Comparison of ENCODE assay signal across 10 cellular contexts in the genomic region with DNA sequence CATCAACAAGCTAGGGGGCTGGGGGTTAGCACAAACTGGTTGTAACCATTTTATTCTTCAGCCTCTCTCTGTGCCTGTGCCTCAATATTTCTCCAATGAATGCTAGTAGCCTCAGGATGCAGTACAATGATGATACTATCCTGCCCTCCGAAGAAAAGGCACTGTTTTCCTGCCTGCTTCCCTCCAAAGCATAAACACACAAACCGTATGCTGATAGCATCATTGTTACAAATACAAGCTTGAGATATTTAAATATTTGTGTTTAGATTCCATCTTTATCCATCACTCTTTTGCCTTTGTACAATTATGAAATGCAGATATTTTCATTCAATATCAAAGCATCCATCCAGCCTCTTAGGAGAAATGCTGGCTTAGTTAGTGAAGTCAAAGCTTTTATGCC.
"Had no signal": no experiment of that assay in that cellular context is flagged by ENCODE, and none has a peak within 500 bp of the region (broad histone marks: within the 10 kb centered on the region; RNA-seq: fewer than 3 reads in every experiment).

No MANE protein-coding gene starts in this region.

- H3K36me3 Mint-ChIP-seq: activated naive CD4-positive, alpha-beta T cell treated with anti-CD3 and anti-CD28 coated beads, Interleukin-2, amount 10 ng/mL, durations not matched to agents 7 days and 5 days had no signal

- ATAC-seq: activated CD4-positive, alpha-beta T cell treated with anti-CD3 and anti-CD28 coated beads for 36 hours; stimulated activated naive B cell treated with anti-CD40 and anti-IgM and Interleukin-4, amounts not matched to agents 10 μg/mL and 1 μg/mL and 100 μg/mL, for 72 hours; T-helper 17 cell had no signal

- H3K9me3 ChIP-seq: ovary had no signal

- H3K27ac Mint-ChIP-seq: activated CD4-positive, alpha-beta memory T cell treated with anti-CD3 and anti-CD28 coated beads, Interleukin-2, amount 10 ng/mL, durations not matched to agents 7 days and 5 days; activated CD4-positive, alpha-beta T cell treated with anti-CD3 and anti-CD28 coated beads for 36 hours; activated naive CD4-positive, alpha-beta T cell treated with anti-CD3 and anti-CD28 coated beads, Interleukin-2, amount 10 ng/mL, durations not matched to agents 7 days and 5 days; activated T-cell treated with anti-CD3 and anti-CD28 coated beads, Interleukin-2, amount 50 U/mL, for 24 hours; stimulated activated naive B cell treated with anti-CD40 and anti-IgM and Interleukin-4, amounts not matched to agents 10 μg/mL and 1 μg/mL and 100 μg/mL, for 72 hours; T-helper 17 cell had no signal

- H3K27me3 ChIP-seq: ovary had no signal

- DNase-seq: activated CD4-positive, alpha-beta memory T cell treated with anti-CD3 and anti-CD28 coated beads, Interleukin-2, amount 10 ng/mL, durations not matched to agents 7 days and 5 days; activated CD4-positive, alpha-beta T cell treated with anti-CD3 and anti-CD28 coated beads for 36 hours; activated naive CD4-positive, alpha-beta T cell treated with anti-CD3 and anti-CD28 coated beads, Interleukin-2, amount 10 ng/mL, durations not matched to agents 7 days and 5 days; activated T-cell treated with anti-CD3 and anti-CD28 coated beads, Interleukin-2, amount 50 U/mL, for 24 hours; glutamatergic neuron; ovary; retina; stimulated activated CD4-positive, alpha-beta T cell treated with anti-CD3 and anti-CD28 coated beads, Interleukin-2, amount 100 ng/mL, for 48 hours; stimulated activated naive B cell treated with anti-CD40 and anti-IgM and Interleukin-4, amounts not matched to agents 10 μg/mL and 1 μg/mL and 100 μg/mL, for 72 hours; T-helper 17 cell had no signal

- H3K27ac ChIP-seq: ovary had no signal

- H3K4me3 ChIP-seq: ovary had no signal

- H3K27me3 Mint-ChIP-seq: activated naive CD4-positive, alpha-beta T cell treated with anti-CD3 and anti-CD28 coated beads, Interleukin-2, amount 10 ng/mL, durations not matched to agents 7 days and 5 days had no signal

- H3K4me1 Mint-ChIP-seq: activated CD4-positive, alpha-beta memory T cell treated with anti-CD3 and anti-CD28 coated beads, Interleukin-2, amount 10 ng/mL, durations not matched to agents 7 days and 5 days; activated naive CD4-positive, alpha-beta T cell treated with anti-CD3 and anti-CD28 coated beads, Interleukin-2, amount 10 ng/mL, durations not matched to agents 7 days and 5 days; T-helper 17 cell had no signal

- H3K9me3 Mint-ChIP-seq: activated naive CD4-positive, alpha-beta T cell treated with anti-CD3 and anti-CD28 coated beads, Interleukin-2, amount 10 ng/mL, durations not matched to agents 7 days and 5 days had no signal

- H3K36me3 ChIP-seq: ovary had no signal

- H3K4me3 Mint-ChIP-seq: activated CD4-positive, alpha-beta memory T cell treated with anti-CD3 and anti-CD28 coated beads, Interleukin-2, amount 10 ng/mL, durations not matched to agents 7 days and 5 days; activated CD4-positive, alpha-beta T cell treated with anti-CD3 and anti-CD28 coated beads for 36 hours; activated naive CD4-positive, alpha-beta T cell treated with anti-CD3 and anti-CD28 coated beads, Interleukin-2, amount 10 ng/mL, durations not matched to agents 7 days and 5 days; activated T-cell treated with anti-CD3 and anti-CD28 coated beads, Interleukin-2, amount 50 U/mL, for 24 hours; stimulated activated naive B cell treated with anti-CD40 and anti-IgM and Interleukin-4, amounts not matched to agents 10 μg/mL and 1 μg/mL and 100 μg/mL, for 72 hours; T-helper 17 cell had no signal
